ENCODE assay signal across 1 cellular context in genomic region chrX:108123591-108124366, GRCh38.
TF ChIP-seq lines count a peak whose summit lies in the region.

No MANE protein-coding gene starts in this region.

TF ChIP-seq in SK-N-SH, 30 proteins besides CTCF, POLR2A, EP300 and RAD21:
- TF ChIP-seq GATA2 (CRISPR knock-in tag; IDR thresholded peaks at IDR 0.05) (no peak), FOXM1 (IDR thresholded peaks at IDR 0.05; ENCODE audit: low read depth) (no peak), MEF2A (IDR thresholded peaks at IDR 0.05; ENCODE audit: borderline replicate concordance, low read depth) (no peak), ELF1 (IDR thresholded peaks at IDR 0.05) (no peak), IRF3 (IDR thresholded peaks at IDR 0.05; ENCODE audit: low read depth, low read length) (no peak), EZH2phosphoT487 (IDR thresholded peaks at IDR 0.05; ENCODE audit: borderline replicate concordance, low read depth) (no peak), GABPA (IDR thresholded peaks at IDR 0.05; ENCODE audit: low read depth) (no peak), NRF1 (IDR thresholded peaks at IDR 0.05; ENCODE audit: low read depth, low read length) (no peak), FOXJ3 (CRISPR knock-in tag; IDR thresholded peaks at IDR 0.05) (no peak), MXI1 (IDR thresholded peaks at IDR 0.05; ENCODE audit: low read depth, low read length) (no peak), SMC3 (IDR thresholded peaks at IDR 0.05; ENCODE audit: low read depth, low read length) (no peak), MAX (IDR thresholded peaks at IDR 0.05; ENCODE audit: low read depth) (no peak), CHD2 (IDR thresholded peaks at IDR 0.05; ENCODE audit: low read length, partially characterized antibody) (no peak)
- TF ChIP-seq, protein P1, sequence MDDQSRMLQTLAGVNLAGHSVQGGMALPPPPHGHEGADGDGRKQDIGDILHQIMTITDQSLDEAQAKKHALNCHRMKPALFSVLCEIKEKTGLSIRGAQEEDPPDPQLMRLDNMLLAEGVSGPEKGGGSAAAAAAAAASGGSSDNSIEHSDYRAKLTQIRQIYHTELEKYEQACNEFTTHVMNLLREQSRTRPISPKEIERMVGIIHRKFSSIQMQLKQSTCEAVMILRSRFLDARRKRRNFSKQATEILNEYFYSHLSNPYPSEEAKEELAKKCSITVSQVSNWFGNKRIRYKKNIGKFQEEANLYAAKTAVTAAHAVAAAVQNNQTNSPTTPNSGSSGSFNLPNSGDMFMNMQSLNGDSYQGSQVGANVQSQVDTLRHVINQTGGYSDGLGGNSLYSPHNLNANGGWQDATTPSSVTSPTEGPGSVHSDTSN (IDR thresholded peaks at IDR 0.05): no peak
- TF ChIP-seq, protein P2, sequence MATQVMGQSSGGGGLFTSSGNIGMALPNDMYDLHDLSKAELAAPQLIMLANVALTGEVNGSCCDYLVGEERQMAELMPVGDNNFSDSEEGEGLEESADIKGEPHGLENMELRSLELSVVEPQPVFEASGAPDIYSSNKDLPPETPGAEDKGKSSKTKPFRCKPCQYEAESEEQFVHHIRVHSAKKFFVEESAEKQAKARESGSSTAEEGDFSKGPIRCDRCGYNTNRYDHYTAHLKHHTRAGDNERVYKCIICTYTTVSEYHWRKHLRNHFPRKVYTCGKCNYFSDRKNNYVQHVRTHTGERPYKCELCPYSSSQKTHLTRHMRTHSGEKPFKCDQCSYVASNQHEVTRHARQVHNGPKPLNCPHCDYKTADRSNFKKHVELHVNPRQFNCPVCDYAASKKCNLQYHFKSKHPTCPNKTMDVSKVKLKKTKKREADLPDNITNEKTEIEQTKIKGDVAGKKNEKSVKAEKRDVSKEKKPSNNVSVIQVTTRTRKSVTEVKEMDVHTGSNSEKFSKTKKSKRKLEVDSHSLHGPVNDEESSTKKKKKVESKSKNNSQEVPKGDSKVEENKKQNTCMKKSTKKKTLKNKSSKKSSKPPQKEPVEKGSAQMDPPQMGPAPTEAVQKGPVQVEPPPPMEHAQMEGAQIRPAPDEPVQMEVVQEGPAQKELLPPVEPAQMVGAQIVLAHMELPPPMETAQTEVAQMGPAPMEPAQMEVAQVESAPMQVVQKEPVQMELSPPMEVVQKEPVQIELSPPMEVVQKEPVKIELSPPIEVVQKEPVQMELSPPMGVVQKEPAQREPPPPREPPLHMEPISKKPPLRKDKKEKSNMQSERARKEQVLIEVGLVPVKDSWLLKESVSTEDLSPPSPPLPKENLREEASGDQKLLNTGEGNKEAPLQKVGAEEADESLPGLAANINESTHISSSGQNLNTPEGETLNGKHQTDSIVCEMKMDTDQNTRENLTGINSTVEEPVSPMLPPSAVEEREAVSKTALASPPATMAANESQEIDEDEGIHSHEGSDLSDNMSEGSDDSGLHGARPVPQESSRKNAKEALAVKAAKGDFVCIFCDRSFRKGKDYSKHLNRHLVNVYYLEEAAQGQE (IDR thresholded peaks at IDR 0.05; ENCODE audit: low read depth, low read length): no peak
